23 cellular contexts compared by ENCODE assay signal in the genomic region with DNA sequence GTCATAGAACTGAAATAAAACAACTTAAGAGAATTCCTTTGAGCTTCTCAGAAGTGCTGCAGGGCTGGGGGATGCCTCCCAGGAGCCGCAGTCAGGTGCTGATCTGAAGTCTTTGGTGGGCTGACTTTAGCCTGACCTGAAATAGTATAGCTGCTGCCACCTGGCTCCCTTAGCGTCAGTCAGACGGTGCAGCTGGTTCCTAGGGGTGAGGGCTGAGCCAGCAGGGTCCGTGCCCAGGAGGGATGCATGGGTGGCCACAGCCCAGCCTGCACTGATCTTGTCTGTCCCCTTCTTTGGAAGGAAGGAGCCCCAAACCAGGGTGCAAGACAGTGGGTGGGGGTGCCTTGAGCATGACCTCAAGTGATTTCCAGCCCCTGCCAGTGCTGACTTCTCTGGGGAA. TPM values are rescaled to one million over a fixed set of nuclear protein-coding genes. Genes with fewer than 3 reads are reported as not detected.
DNase-seq lines count a peak whose midpoint lies in the region; ATAC-seq and TF ChIP-seq lines count a peak whose summit lies in the region.
"Had no signal": no experiment of that assay in that cellular context is flagged by ENCODE, and none has a peak within 500 bp of the region (broad histone marks: within the 10 kb centered on the region; RNA-seq: fewer than 3 reads in every experiment).

No MANE protein-coding gene starts in this region.

- no peaks in the 10 kb centered on the region for H3K36me3 Mint-ChIP-seq in endodermal cell (ENCODE audit: low read depth)

- no peak overlapping the region for H3K9ac ChIP-seq in endodermal cell (ENCODE audit: extremely low read depth, low read length, poor library complexity, severe bottlenecking)

- H3K4me1 Mint-ChIP-seq in endodermal cell = no peaks in the 10 kb centered on the region
- H3K4me1 Mint-ChIP-seq: B cell had no signal

- H3K36me3 ChIP-seq in endodermal cell (ENCODE audit: control insufficient read depth, insufficient read depth, low read length) = no peaks in the 10 kb centered on the region
- no peaks in the 10 kb centered on the region for H3K36me3 ChIP-seq in left lung
- H3K36me3 ChIP-seq: adrenal gland, spleen, transverse colon had no signal

- no peak overlapping the region for H3K27ac Mint-ChIP-seq in endodermal cell
- H3K27ac Mint-ChIP-seq: activated CD4-positive, alpha-beta memory T cell treated with anti-CD3 and anti-CD28 coated beads, Interleukin-2, amount 10 ng/mL, durations not matched to agents 7 days and 5 days; B cell; dendritic cell treated with granulocyte-macrophage colony-stimulating factor and Interleukin-4, amounts not matched to agents 40 ng/mL and 50 ng/mL, for 4 days; stimulated activated naive CD8-positive, alpha-beta T cell treated with anti-CD3 and anti-CD28 coated beads, Interleukin-15, Interleukin-2, amounts not matched to agents 100 ng/mL and 50 ng/mL, for 24 hours had no signal

- no peaks in the 10 kb centered on the region for H3K9me3 Mint-ChIP-seq in endodermal cell
- H3K9me3 Mint-ChIP-seq: activated CD4-positive, alpha-beta memory T cell treated with anti-CD3 and anti-CD28 coated beads, Interleukin-2, amount 10 ng/mL, durations not matched to agents 7 days and 5 days; dendritic cell treated with granulocyte-macrophage colony-stimulating factor and Interleukin-4, amounts not matched to agents 40 ng/mL and 50 ng/mL, for 4 days; stimulated activated naive CD8-positive, alpha-beta T cell treated with anti-CD3 and anti-CD28 coated beads, Interleukin-15, Interleukin-2, amounts not matched to agents 100 ng/mL and 50 ng/mL, for 24 hours had no signal

- H3K27ac ChIP-seq in endodermal cell (ENCODE audit: low read depth, low read length) (peak overlapping the region; percentile 24), left lung (no peak overlapping the region)
- H3K27ac ChIP-seq: adrenal gland, spleen, transverse colon had no signal

- peaks cover 29% of the 10 kb centered on the region for H3K27me3 ChIP-seq in endodermal cell (ENCODE audit: control insufficient read depth, insufficient read depth, low read length, poor library complexity, severe bottlenecking)
- H3K27me3 ChIP-seq in left lung = peaks cover 2 to 70% of the 10 kb centered on the region in 2 donors
- H3K27me3 ChIP-seq: adrenal gland had no signal

- intact Hi-C loops in left lung (cut with DNase I) = no loop called here

- no peak overlapping the region for H3K4me3 Mint-ChIP-seq in endodermal cell
- H3K4me3 Mint-ChIP-seq: activated CD4-positive, alpha-beta memory T cell treated with anti-CD3 and anti-CD28 coated beads, Interleukin-2, amount 10 ng/mL, durations not matched to agents 7 days and 5 days; B cell; dendritic cell treated with granulocyte-macrophage colony-stimulating factor and Interleukin-4, amounts not matched to agents 40 ng/mL and 50 ng/mL, for 4 days; stimulated activated naive CD8-positive, alpha-beta T cell treated with anti-CD3 and anti-CD28 coated beads, Interleukin-15, Interleukin-2, amounts not matched to agents 100 ng/mL and 50 ng/mL, for 24 hours had no signal

- peak; percentile 22 for DNase-seq in NCI-H1436 (lab: John Stamatoyannopoulos, UW)
- no peak for DNase-seq in NCI-H1436 treated with DMSO at 0.1 percent for 48 hours (lab: John Stamatoyannopoulos, UW)
- peak; percentile 86 for DNase-seq in DMS 273 (lab: John Stamatoyannopoulos, UW; ENCODE audit: unreplicated experiment)
- peak; percentile 85 to 86 for DNase-seq in NCI-H524 (lab: John Stamatoyannopoulos, UW)
- no peak for DNase-seq in endodermal cell
- DNase-seq in stimulated activated naive CD8-positive, alpha-beta T cell treated with anti-CD3 and anti-CD28 coated beads, Interleukin-15, Interleukin-2, amounts not matched to agents 100 U/mL and 50 U/mL, for 24 hours = no peak
- no peak for DNase-seq in left lung
- DNase-seq in AG20443 (ENCODE audit: low spot score) = no peak
- DNase-seq: 8988T; activated CD4-positive, alpha-beta memory T cell treated with anti-CD3 and anti-CD28 coated beads, Interleukin-2, amount 10 ng/mL, durations not matched to agents 7 days and 5 days; activated CD4-positive, CD25-positive, alpha-beta regulatory T cell; activated gamma-delta T cell treated with Interleukin-2 at 50 U/mL for 16 hours; activated T-cell treated with anti-CD3 and anti-CD28 coated beads for 4 hours; adrenal gland; left cardiac atrium; mesendoderm; spleen; stimulated activated CD4-positive, alpha-beta T cell treated with anti-CD3 and anti-CD28 coated beads, Interleukin-4, amount 100 ng/mL, for 24 hours; T1000; transverse colon had no signal

- H3K9me3 ChIP-seq in endodermal cell (ENCODE audit: control insufficient read depth, low read length) (no peaks in the 10 kb centered on the region), left lung (no peaks in the 10 kb centered on the region)
- H3K9me3 ChIP-seq: adrenal gland, spleen, transverse colon had no signal

- H3K27me3 Mint-ChIP-seq in endodermal cell (ENCODE audit: insufficient read depth) = peaks cover 42% of the 10 kb centered on the region

- TF ChIP-seq CTCF in endodermal cell (conservative IDR thresholded peaks at IDR 0.05) = no peak
- TF ChIP-seq CTCF in left lung (IDR thresholded peaks at IDR 0.05) = no peak

- H3K4me1 ChIP-seq in endodermal cell (ENCODE audit: control insufficient read depth, insufficient read depth, low read length) (no peaks in the 10 kb centered on the region), left lung (no peaks in the 10 kb centered on the region)
- H3K4me1 ChIP-seq: adrenal gland, spleen, transverse colon had no signal

- no peak overlapping the region for H3K4me3 ChIP-seq in endodermal cell (ENCODE audit: low read length)
- H3K4me3 ChIP-seq in left lung = no peak overlapping the region
- H3K4me3 ChIP-seq: adrenal gland, spleen, transverse colon had no signal

- WGBS in endodermal cell (ENCODE audit: insufficient coverage in 1 of 2, insufficient read length in 1 of 2), 2 experiments = 80 to 82% methylated on average over 3 to 4 of the region's 4 CpGs

- no peak for ATAC-seq in stimulated activated naive CD8-positive, alpha-beta T cell treated with anti-CD3 and anti-CD28 coated beads, Interleukin-15, Interleukin-2, amounts not matched to agents 100 U/mL and 50 U/mL, for 24 hours
- ATAC-seq in left lung = no peak
- ATAC-seq: left cardiac atrium had no signal

RNA-seq across cellular contexts. Expression of gene MAPT, which starts 11.5 kb away (rescaled TPM):
- under 1 TPM; 0.69 to 0.73 TPM for total RNA-seq in endodermal cell
- 10.8 TPM for polyA plus RNA-seq in endodermal cell (2013, experiment 1 of 2)
- 8.2 TPM for polyA plus RNA-seq in endodermal cell (2013, experiment 2 of 2)
- total RNA-seq in left lung = 1 to 10 TPM in 1 of 2 donors, under 1 TPM in 1; 0.99 to 1.9 TPM

Comparison
In these comparisons a context has a peak if more than half of its experiments do, and no peak if none do; other contexts are left out.
1. DNase-seq: peak in NCI-H1436 (single experiment), DMS 273 (single experiment) and NCI-H524 (2 of 2); none in NCI-H1436 treated with DMSO at 0.1 percent for 48 hours (single experiment), endodermal cell (single experiment), stimulated activated naive CD8-positive, alpha-beta T cell treated with anti-CD3 and anti-CD28 coated beads, Interleukin-15, Interleukin-2, amounts not matched to agents 100 U/mL and 50 U/mL, for 24 hours (single experiment), left lung (0 of 2) and AG20443 (single experiment).